ENCODE assay signal across 20 cellular contexts in the genomic region with DNA sequence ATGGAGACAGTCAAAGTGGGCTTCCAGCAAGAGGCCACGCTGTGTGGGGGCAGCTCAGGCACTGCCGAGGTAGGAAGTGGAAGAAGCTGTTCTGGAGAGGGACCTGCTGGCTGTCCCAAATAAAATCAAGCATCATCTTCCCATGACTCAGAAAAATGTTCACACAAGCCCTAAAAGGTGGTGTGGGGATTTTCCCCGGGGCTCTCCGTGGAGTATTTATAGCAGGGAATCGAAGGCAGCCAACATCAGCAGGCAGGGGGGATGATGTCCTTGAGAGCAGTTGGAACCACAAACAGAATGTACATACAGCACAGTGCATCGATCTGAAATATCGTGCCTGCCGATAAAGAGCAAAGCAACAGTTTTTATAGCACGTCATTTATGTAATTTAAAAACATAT. TPM values are rescaled to one million over a fixed set of nuclear protein-coding genes. Genes with fewer than 3 reads are reported as not detected.
"Had no signal": no experiment of that assay in that cellular context is flagged by ENCODE, and none has a peak within 500 bp of the region (broad histone marks: within the 10 kb centered on the region; RNA-seq: fewer than 3 reads in every experiment).

No MANE protein-coding gene starts in this region.

- H3K4me1 Mint-ChIP-seq: activated B cell treated with CpG ODN at 0.5 μM for 24 hours had no signal

- ATAC-seq: foreskin keratinocyte, natural killer cell, right cardiac atrium had no signal

- H3K4me1 ChIP-seq: adrenal gland, foreskin keratinocyte, suprapubic skin had no signal

- DNase-seq: activated B cell treated with CpG ODN at 0.5 μM for 24 hours; activated CD4-positive, alpha-beta T cell treated with anti-CD3 and anti-CD28 coated beads, Interleukin-2, amount 10 ng/mL, durations not matched to agents 7 days and 5 days; activated naive CD4-positive, alpha-beta T cell treated with Interleukin-2 at 50 U/mL for 16 hours; activated T-cell treated with anti-CD3 and anti-CD28 coated beads for 4 hours; caudate nucleus; foreskin keratinocyte; glutamatergic neuron; left ventricle myocardium inferior; mesenchymal stem cell; natural killer cell; right cardiac atrium; trophoblast cell had no signal

- H3K4me3 ChIP-seq: adrenal gland, left ventricle myocardium inferior, smooth muscle cell, suprapubic skin had no signal

- H3K4me2 ChIP-seq: smooth muscle cell had no signal

- H3K27ac Mint-ChIP-seq: activated B cell treated with CpG ODN at 0.5 μM for 24 hours; activated CD4-positive, alpha-beta T cell treated with anti-CD3 and anti-CD28 coated beads, Interleukin-2, amount 10 ng/mL, durations not matched to agents 7 days and 5 days; natural killer cell; progenitor cell of endocrine pancreas; stimulated activated naive CD8-positive, alpha-beta T cell treated with anti-CD3 and anti-CD28 coated beads, Interleukin-15, Interleukin-2, amounts not matched to agents 100 ng/mL and 50 ng/mL, for 24 hours had no signal

- H3K4me3 Mint-ChIP-seq: activated B cell treated with CpG ODN at 0.5 μM for 24 hours; activated CD4-positive, alpha-beta T cell treated with anti-CD3 and anti-CD28 coated beads, Interleukin-2, amount 10 ng/mL, durations not matched to agents 7 days and 5 days; natural killer cell; stimulated activated naive CD8-positive, alpha-beta T cell treated with anti-CD3 and anti-CD28 coated beads, Interleukin-15, Interleukin-2, amounts not matched to agents 100 ng/mL and 50 ng/mL, for 24 hours had no signal

- H3K27me3 Mint-ChIP-seq: activated CD4-positive, alpha-beta T cell treated with anti-CD3 and anti-CD28 coated beads, Interleukin-2, amount 10 ng/mL, durations not matched to agents 7 days and 5 days had no signal

- H3K27ac ChIP-seq: adrenal gland, foreskin keratinocyte, left ventricle myocardium inferior, suprapubic skin had no signal

- H3K36me3 ChIP-seq: adrenal gland, left ventricle myocardium inferior, suprapubic skin had no signal

- H3K9me3 ChIP-seq: adrenal gland, suprapubic skin had no signal

RNA-seq across cellular contexts. Expression of gene PRR23E, which starts 27.6 kb away (rescaled TPM):
- total RNA-seq: activated B cell treated with CpG ODN at 0.5 μM for 24 hours; activated CD4-positive, alpha-beta T cell treated with anti-CD3 and anti-CD28 coated beads, Interleukin-2, amount 10 ng/mL, durations not matched to agents 7 days and 5 days; adrenal gland; endothelial cell of umbilical vein; foreskin keratinocyte; kidney epithelial cell; left ventricle myocardium inferior; natural killer cell; progenitor cell of endocrine pancreas; right cardiac atrium; smooth muscle cell; suprapubic skin; T-helper 2 cell treated with Interferon-gamma antibody and Interleukin-4, amounts not matched to agents 100 ng/mL and 5 ng/mL, for 36 hours had no signal
